ENCODE assay signal across 1 cellular context in the genomic region with DNA sequence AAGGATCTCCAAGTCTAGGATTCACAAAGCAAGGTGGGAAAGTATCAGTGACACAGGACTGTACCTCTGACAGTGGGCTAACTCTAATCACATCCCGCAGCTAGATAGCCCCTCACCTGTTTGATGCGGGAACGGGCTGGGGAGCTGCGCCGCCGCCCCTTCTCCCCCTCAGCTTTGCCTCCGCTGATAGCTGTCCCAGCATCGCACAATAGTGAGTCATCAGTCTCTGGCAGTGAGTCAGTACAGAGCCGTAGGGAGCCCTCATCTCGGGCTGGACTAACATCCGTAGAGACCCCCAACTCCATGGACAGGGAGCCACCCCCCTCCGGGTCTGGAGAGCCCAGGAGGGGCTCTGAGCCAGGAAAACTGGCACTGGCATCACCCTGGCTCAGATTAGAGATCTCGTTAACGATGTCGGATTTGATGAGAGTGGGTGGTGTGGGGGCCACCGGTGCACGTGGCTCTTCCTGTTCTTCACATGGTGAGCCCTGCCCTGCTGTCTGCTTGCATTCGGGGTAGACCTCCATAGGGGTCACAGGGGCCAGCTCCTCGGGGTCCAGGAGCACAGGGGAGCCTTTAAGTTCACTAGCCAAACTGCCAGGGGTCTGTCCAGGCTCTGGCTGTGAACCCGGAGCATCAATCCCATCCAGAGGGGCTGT.
TF ChIP-seq lines count a peak whose summit lies in the region.

No MANE protein-coding gene starts in this region.

TF ChIP-seq in endothelial cell of umbilical vein, 7 proteins besides CTCF, POLR2A, EP300 and RAD21:
- peak; percentile 19 for TF ChIP-seq POLR2AphosphoS5 (IDR thresholded peaks at IDR 0.05; ENCODE audit: insufficient read depth, low read depth, low read length)
- no peak for TF ChIP-seq MYC (IDR thresholded peaks at IDR 0.05; ENCODE audit: low read depth, low read length)
- TF ChIP-seq EZH2 (IDR thresholded peaks at IDR 0.05; ENCODE audit: borderline replicate concordance, low read depth, low read length, severe bottlenecking): no peak
- peak; percentile 41 for TF ChIP-seq JUN (IDR thresholded peaks at IDR 0.05; ENCODE audit: borderline replicate concordance, insufficient read depth, insufficient read length, low read depth)
- no peak for TF ChIP-seq GATA2 (IDR thresholded peaks at IDR 0.05; ENCODE audit: insufficient read depth, insufficient read length, low read depth, low read length)
- TF ChIP-seq FOS (IDR thresholded peaks at IDR 0.05; ENCODE audit: borderline replicate concordance, insufficient read depth, low read length): no peak
- TF ChIP-seq, protein P1, sequence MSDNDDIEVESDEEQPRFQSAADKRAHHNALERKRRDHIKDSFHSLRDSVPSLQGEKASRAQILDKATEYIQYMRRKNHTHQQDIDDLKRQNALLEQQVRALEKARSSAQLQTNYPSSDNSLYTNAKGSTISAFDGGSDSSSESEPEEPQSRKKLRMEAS (IDR thresholded peaks at IDR 0.05; ENCODE audit: insufficient read depth, insufficient read length): no peak
